In the genomic region with DNA sequence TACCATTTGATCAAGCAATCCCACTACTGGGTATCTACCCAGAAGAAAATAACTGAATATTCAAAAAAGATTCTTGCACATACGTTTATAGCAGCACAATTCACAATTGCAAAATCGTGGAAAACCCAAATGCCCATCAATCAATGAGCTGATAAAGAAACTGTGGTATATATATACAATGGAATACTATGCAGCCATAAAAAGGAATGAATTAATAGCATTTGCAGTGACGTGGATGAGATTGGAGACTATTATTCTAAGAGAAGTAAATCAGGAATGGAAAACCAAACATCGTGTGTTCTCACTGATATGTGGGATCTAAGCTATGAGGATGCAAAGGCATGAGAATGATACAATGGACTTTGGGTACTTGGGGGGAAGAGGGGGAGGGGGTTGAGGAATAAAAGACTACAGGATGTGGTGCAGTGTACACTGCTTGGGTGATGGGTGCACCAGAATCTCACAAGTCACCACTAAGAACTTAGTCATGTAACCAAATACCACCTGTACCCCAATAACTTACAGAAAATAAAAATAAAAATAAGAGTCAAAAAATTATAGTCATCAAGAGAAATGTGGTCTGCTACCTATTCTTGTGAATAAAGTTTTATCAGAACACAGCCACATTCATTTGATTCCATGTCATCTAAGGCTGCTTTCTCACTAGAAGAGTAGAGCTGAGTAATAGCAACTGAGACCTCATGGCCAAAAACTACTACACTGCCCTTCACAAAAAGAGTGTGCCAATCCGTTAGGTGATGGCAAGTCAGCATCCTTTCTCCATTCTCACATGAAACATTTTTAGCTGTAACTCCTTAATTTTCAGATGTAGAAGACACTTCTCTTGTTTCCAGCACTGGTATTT, we compare ENCODE assay signal across 15 cellular contexts. TPM values are rescaled to one million over a fixed set of nuclear protein-coding genes. Genes with fewer than 3 reads are reported as not detected.
DNase-seq lines count a peak whose midpoint lies in the region; ATAC-seq and TF ChIP-seq lines count a peak whose summit lies in the region.
"Had no signal": no experiment of that assay in that cellular context is flagged by ENCODE, and none has a peak within 500 bp of the region (broad histone marks: within the 10 kb centered on the region; RNA-seq: fewer than 3 reads in every experiment).

No MANE protein-coding gene starts in this region.

- TF ChIP-seq CTCF in HEK293 (tag by site-specific recombination; IDR thresholded peaks at IDR 0.05) = no peak
- TF ChIP-seq CTCF in BE2C (IDR thresholded peaks at IDR 0.05; ENCODE audit: low read depth, low read length) = no peak

- no peaks in the 10 kb centered on the region for H3K27me3 Mint-ChIP-seq in activated T-cell treated with anti-CD3 and anti-CD28 coated beads, Interleukin-2, amount 50 U/mL, for 72 hours (ENCODE audit: low read depth)
- H3K27me3 Mint-ChIP-seq in activated T-cell treated with anti-CD3 and anti-CD28 coated beads, Interleukin-2, amount 50 U/mL, for 24 hours = no peaks in the 10 kb centered on the region
- H3K27me3 Mint-ChIP-seq in activated T-helper 17 cell treated with anti-CD3 and anti-CD28 coated beads, Interleukin-2, amount 50 U/mL, for 72 hours = no peaks in the 10 kb centered on the region
- H3K27me3 Mint-ChIP-seq: CD4-positive, CD25-positive, alpha-beta regulatory T cell had no signal

- no peaks in the 10 kb centered on the region for H3K36me3 ChIP-seq in HEK293 (ENCODE audit: control insufficient read depth in 2 of 2, insufficient read depth in 1 of 2, low read length in 2 of 2)
- H3K36me3 ChIP-seq in BE2C = no peaks in the 10 kb centered on the region
- H3K36me3 ChIP-seq: HAP-1 had no signal

- H3K27me3 ChIP-seq in BE2C = no peaks in the 10 kb centered on the region
- H3K27me3 ChIP-seq: BLaER1 had no signal

- H3K27ac ChIP-seq in HEK293 (ENCODE audit: extremely low read depth, low read depth, low read length) = no peak overlapping the region
- H3K27ac ChIP-seq: BLaER1, C4-2B had no signal

- CTCF ChIA-PET in HEK293 (lab: Yijun Ruan, JAX) = interaction anchor here (0.7 kb wide), 1 partner anchor 14 kb away, joined by 5 read pairs; no protein-coding TSS in a partner anchor

- peak; percentile 36 to 74 for ATAC-seq in activated T-cell treated with anti-CD3 and anti-CD28 coated beads, Interleukin-2, amount 50 U/mL, for 72 hours (replicated peaks in 1 of 2)
- peak; percentile 90 for ATAC-seq in activated T-helper 17 cell treated with anti-CD3 and anti-CD28 coated beads, Interleukin-2, amount 50 U/mL, for 72 hours (replicated peaks)
- peak; percentile 70 for ATAC-seq in stimulated activated effector memory CD8-positive, alpha-beta T cell treated with anti-CD3 and anti-CD28 coated beads, Interleukin-12 subunit alpha, Interleukin-12 subunit beta, amount 100 ng/mL, for 72 hours
- ATAC-seq: CD8-positive, alpha-beta T cell had no signal

- H3K4me1 Mint-ChIP-seq in activated T-cell treated with anti-CD3 and anti-CD28 coated beads, Interleukin-2, amount 50 U/mL, for 72 hours (ENCODE audit: low read depth) = peaks cover 57% of the 10 kb centered on the region
- H3K4me1 Mint-ChIP-seq in activated T-cell treated with anti-CD3 and anti-CD28 coated beads, Interleukin-2, amount 50 U/mL, for 24 hours (ENCODE audit: low read depth) = peaks cover 57% of the 10 kb centered on the region
- peaks cover 49% of the 10 kb centered on the region for H3K4me1 Mint-ChIP-seq in activated T-helper 17 cell treated with anti-CD3 and anti-CD28 coated beads, Interleukin-2, amount 50 U/mL, for 72 hours
- peaks cover 71% of the 10 kb centered on the region for H3K4me1 Mint-ChIP-seq in stimulated activated effector memory CD8-positive, alpha-beta T cell treated with anti-CD3 and anti-CD28 coated beads, Interleukin-12 subunit alpha, Interleukin-12 subunit beta, amount 100 ng/mL, for 72 hours

- H3K4me3 ChIP-seq in HEK293 (ENCODE audit: low read depth, low read length) (no peak overlapping the region), BE2C (ENCODE audit: low read depth, low read length) (no peak overlapping the region)
- H3K4me3 ChIP-seq: BLaER1, HAP-1 had no signal

- H3K36me3 Mint-ChIP-seq in activated T-cell treated with anti-CD3 and anti-CD28 coated beads, Interleukin-2, amount 50 U/mL, for 72 hours (ENCODE audit: insufficient read depth in 2 of 2) = peaks cover 9 to 14% of the 10 kb centered on the region in 2 donors
- H3K36me3 Mint-ChIP-seq in activated T-cell treated with anti-CD3 and anti-CD28 coated beads, Interleukin-2, amount 50 U/mL, for 24 hours (ENCODE audit: low read depth) = peaks cover 22% of the 10 kb centered on the region
- no peaks in the 10 kb centered on the region for H3K36me3 Mint-ChIP-seq in activated T-helper 17 cell treated with anti-CD3 and anti-CD28 coated beads, Interleukin-2, amount 50 U/mL, for 72 hours (ENCODE audit: low read depth)
- H3K36me3 Mint-ChIP-seq in stimulated activated effector memory CD8-positive, alpha-beta T cell treated with anti-CD3 and anti-CD28 coated beads, Interleukin-12 subunit alpha, Interleukin-12 subunit beta, amount 100 ng/mL, for 72 hours = no peaks in the 10 kb centered on the region

- no peak for DNase-seq in activated T-cell treated with anti-CD3 and anti-CD28 coated beads, Interleukin-2, amount 50 U/mL, for 72 hours
- DNase-seq in activated T-cell treated with anti-CD3 and anti-CD28 coated beads, Interleukin-2, amount 50 U/mL, for 24 hours = no peak
- no peak for DNase-seq in stimulated activated effector memory CD8-positive, alpha-beta T cell treated with anti-CD3 and anti-CD28 coated beads, Interleukin-12 subunit alpha, Interleukin-12 subunit beta, amount 100 ng/mL, for 72 hours (ENCODE audit: low spot score in 2 of 2)
- no peak for DNase-seq in BE2C
- DNase-seq: Caco-2; CD8-positive, alpha-beta T cell; DMS153; DND-41; GOT3 had no signal

- H3K4me1 ChIP-seq in HEK293 (ENCODE audit: control insufficient read depth, insufficient read depth, low read length) (peaks cover under 1% of the 10 kb centered on the region; the same call in 1 of the 2 replicates), BE2C (no peaks in the 10 kb centered on the region)
- H3K4me1 ChIP-seq: Caco-2 had no signal

- no peak overlapping the region for H3K4me3 Mint-ChIP-seq in activated T-cell treated with anti-CD3 and anti-CD28 coated beads, Interleukin-2, amount 50 U/mL, for 72 hours
- H3K4me3 Mint-ChIP-seq in activated T-cell treated with anti-CD3 and anti-CD28 coated beads, Interleukin-2, amount 50 U/mL, for 24 hours = no peak overlapping the region
- H3K4me3 Mint-ChIP-seq in activated T-helper 17 cell treated with anti-CD3 and anti-CD28 coated beads, Interleukin-2, amount 50 U/mL, for 72 hours = no peak overlapping the region
- no peak overlapping the region for H3K4me3 Mint-ChIP-seq in stimulated activated effector memory CD8-positive, alpha-beta T cell treated with anti-CD3 and anti-CD28 coated beads, Interleukin-12 subunit alpha, Interleukin-12 subunit beta, amount 100 ng/mL, for 72 hours
- H3K4me3 Mint-ChIP-seq: CD8-positive, alpha-beta T cell had no signal

- peaks cover 1 to 2% of the 10 kb centered on the region in 2 donors for H3K9me3 Mint-ChIP-seq in activated T-cell treated with anti-CD3 and anti-CD28 coated beads, Interleukin-2, amount 50 U/mL, for 72 hours
- H3K9me3 Mint-ChIP-seq in activated T-cell treated with anti-CD3 and anti-CD28 coated beads, Interleukin-2, amount 50 U/mL, for 24 hours = peaks cover 7% of the 10 kb centered on the region
- H3K9me3 Mint-ChIP-seq in activated T-helper 17 cell treated with anti-CD3 and anti-CD28 coated beads, Interleukin-2, amount 50 U/mL, for 72 hours = no peaks in the 10 kb centered on the region
- peaks cover 3% of the 10 kb centered on the region for H3K9me3 Mint-ChIP-seq in stimulated activated effector memory CD8-positive, alpha-beta T cell treated with anti-CD3 and anti-CD28 coated beads, Interleukin-12 subunit alpha, Interleukin-12 subunit beta, amount 100 ng/mL, for 72 hours

- H3K27ac Mint-ChIP-seq in activated T-cell treated with anti-CD3 and anti-CD28 coated beads, Interleukin-2, amount 50 U/mL, for 72 hours = no peak overlapping the region
- H3K27ac Mint-ChIP-seq in activated T-cell treated with anti-CD3 and anti-CD28 coated beads, Interleukin-2, amount 50 U/mL, for 24 hours = no peak overlapping the region
- H3K27ac Mint-ChIP-seq in activated T-helper 17 cell treated with anti-CD3 and anti-CD28 coated beads, Interleukin-2, amount 50 U/mL, for 72 hours = no peak overlapping the region
- no peak overlapping the region for H3K27ac Mint-ChIP-seq in stimulated activated effector memory CD8-positive, alpha-beta T cell treated with anti-CD3 and anti-CD28 coated beads, Interleukin-12 subunit alpha, Interleukin-12 subunit beta, amount 100 ng/mL, for 72 hours
- H3K27ac Mint-ChIP-seq: CD4-positive, CD25-positive, alpha-beta regulatory T cell; CD8-positive, alpha-beta T cell had no signal

- H3K9me3 ChIP-seq in HEK293 (ENCODE audit: control insufficient read depth, insufficient read depth, low read depth, low read length) (no peaks in the 10 kb centered on the region), BE2C (no peaks in the 10 kb centered on the region)
- H3K9me3 ChIP-seq: Caco-2 had no signal

- POLR2A ChIA-PET in HEK293 (lab: Yijun Ruan, JAX) = interaction anchor here (0.6 kb wide), 1 partner anchor 9 kb away, joined by 3 read pairs; no protein-coding TSS in a partner anchor

TF ChIP-seq in HEK293, 187 proteins besides CTCF, POLR2A, EP300 and RAD21:
- TF ChIP-seq, protein P1, sequence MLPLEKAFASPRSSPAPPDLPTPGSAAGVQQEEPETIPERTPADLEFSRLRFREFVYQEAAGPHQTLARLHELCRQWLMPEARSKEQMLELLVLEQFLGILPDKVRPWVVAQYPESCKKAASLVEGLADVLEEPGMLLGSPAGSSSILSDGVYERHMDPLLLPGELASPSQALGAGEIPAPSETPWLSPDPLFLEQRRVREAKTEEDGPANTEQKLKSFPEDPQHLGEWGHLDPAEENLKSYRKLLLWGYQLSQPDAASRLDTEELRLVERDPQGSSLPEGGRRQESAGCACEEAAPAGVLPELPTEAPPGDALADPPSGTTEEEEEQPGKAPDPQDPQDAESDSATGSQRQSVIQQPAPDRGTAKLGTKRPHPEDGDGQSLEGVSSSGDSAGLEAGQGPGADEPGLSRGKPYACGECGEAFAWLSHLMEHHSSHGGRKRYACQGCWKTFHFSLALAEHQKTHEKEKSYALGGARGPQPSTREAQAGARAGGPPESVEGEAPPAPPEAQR (tag by site-specific recombination; IDR thresholded peaks at IDR 0.05) = no peak
- TF ChIP-seq ZNF146 (tag by site-specific recombination; IDR thresholded peaks at IDR 0.05) = peak; percentile 88
- TF ChIP-seq ZNF132 (tag by site-specific recombination; IDR thresholded peaks at IDR 0.05; ENCODE audit: borderline replicate concordance) = no peak

RNA-seq across cellular contexts. Expression of a gene that starts 8.7 kb away (rescaled TPM):
- total RNA-seq in activated T-cell treated with anti-CD3 and anti-CD28 coated beads, Interleukin-2, amount 50 U/mL, for 72 hours = under 1 TPM; 0.79 to 0.89 TPM
- total RNA-seq in activated T-helper 17 cell treated with anti-CD3 and anti-CD28 coated beads, Interleukin-2, amount 50 U/mL, for 72 hours = 1 to 10 TPM; 1.8 to 2.4 TPM
- 0.57 TPM for polyA plus RNA-seq in BE2C (2012; ENCODE audit: insufficient read depth, insufficient read length, low read depth)

RNA-seq across cellular contexts. Expression of a gene that starts 27.3 kb away (rescaled TPM):
- total RNA-seq in activated T-cell treated with anti-CD3 and anti-CD28 coated beads, Interleukin-2, amount 50 U/mL, for 72 hours = 10 to 100 TPM; 42.2 to 46.1 TPM
- total RNA-seq in activated T-helper 17 cell treated with anti-CD3 and anti-CD28 coated beads, Interleukin-2, amount 50 U/mL, for 72 hours = 10 to 100 TPM; 44.1 to 46.9 TPM
- polyA plus RNA-seq in BE2C (2012; ENCODE audit: insufficient read depth, insufficient read length, low read depth) = 7.1 TPM
